In genomic region chr12:91928501-91928900, GRCh38 we compare ENCODE assay signal across 18 cellular contexts.
DNase-seq lines count a peak whose midpoint lies in the region; ATAC-seq, FAIRE-seq and TF ChIP-seq lines count a peak whose summit lies in the region.
"Had no signal": no experiment of that assay in that cellular context is flagged by ENCODE, and none has a peak within 500 bp of the region (broad histone marks: within the 10 kb centered on the region; RNA-seq: fewer than 3 reads in every experiment).

No MANE protein-coding gene starts in this region.

- 17% methylated on average over 2 of the region's 2 CpGs for WGBS in GM12878 (ENCODE audit: insufficient coverage, insufficient replicate concordance, low lambda C conversion rate, missing lambda C conversion rate)
- 100% methylated on average over 1 of the region's 2 CpGs for WGBS in mesenchymal stem cell

- FAIRE-seq in GM12878 (lab: Jason Lieb, UNC), result peak; percentile 59
- FAIRE-seq: D721Med, GM12891, GM18507 had no signal

- H3K27me3 ChIP-seq in GM12878 (replicated peaks in 1 of 2; ENCODE audit: control insufficient read depth in 2 of 2, insufficient read depth in 2 of 2, low read length in 1 of 2), result no peaks in the 10 kb centered on the region
- no peaks in the 10 kb centered on the region for H3K27me3 ChIP-seq in mesenchymal stem cell (ENCODE audit: control insufficient read depth in 1 of 2, insufficient read depth in 1 of 2, low read length in 2 of 2)

- DNase-seq in GM12878 (ENCODE audit: low read depth, low spot score) (no peak), mesenchymal stem cell (no peak), renal cortical epithelial cell (ENCODE audit: low read depth) (peak; percentile 58), Kasumi-1 (lab: John Stamatoyannopoulos, UW) (no peak)
- DNase-seq in activated T-cell treated with anti-CD3 and anti-CD28 coated beads, Interleukin-2, amount 50 U/mL, for 1 hour, result no peak
- DNase-seq: CD4-positive, alpha-beta T cell; CD8-positive, alpha-beta memory T cell; DMS 273 treated with DMSO at 0.1 percent for 48 hours; DMS79; EL; GDM1; H9 had no signal

- no peak for ATAC-seq in GM12878
- no peak for ATAC-seq in HG03378 (IDR thresholded peaks at IDR 0.05; ENCODE audit: unreplicated experiment)
- ATAC-seq: GM23338, HCT116 had no signal

- peak overlapping the region; percentile 12 for H4K8ac ChIP-seq in mesenchymal stem cell (ENCODE audit: low read length)

- H3K79me2 ChIP-seq in GM12878 (ENCODE audit: control insufficient read depth, insufficient read depth, low read length), result no peaks in the 10 kb centered on the region

- no peak overlapping the region for H3K4ac ChIP-seq in mesenchymal stem cell (ENCODE audit: low read depth in 1 of 2, low read length in 2 of 2)

- H2BK15ac ChIP-seq in mesenchymal stem cell (ENCODE audit: low read depth, poor library complexity, severe bottlenecking), result no peak overlapping the region

- no peak overlapping the region for H2BK120ac ChIP-seq in mesenchymal stem cell (ENCODE audit: low read depth, low read length)

- peak overlapping the region in 1 of 2 experiments; percentile 82 for H2BK12ac ChIP-seq in mesenchymal stem cell (ENCODE audit: low read length in 2 of 2)

- in situ Hi-C loops in GM12878 (cut with MboI), result no loop called here

- no peak for TF ChIP-seq CTCF in GM12878 (IDR thresholded peaks at IDR 0.05 in 2 of 3, conservative IDR thresholded peaks at IDR 0.05 in 1 of 3; ENCODE audit: control insufficient read depth in 2 of 3, extremely low read depth in 1 of 3, insufficient read depth in 1 of 3, low read depth in 3 of 3, low read length in 3 of 3)

- no peak overlapping the region for H2AFZ ChIP-seq in GM12878 (ENCODE audit: control insufficient read depth, low read depth, low read length)
- no peak overlapping the region for H2AFZ ChIP-seq in mesenchymal stem cell (ENCODE audit: low read depth, low read length)
- H2AFZ ChIP-seq: GM23338 had no signal

- no peak for TF ChIP-seq EP300 in GM12878 (IDR thresholded peaks at IDR 0.05; ENCODE audit: borderline replicate concordance in 1 of 2, control insufficient read depth in 1 of 2, low read depth in 2 of 2, low read length in 2 of 2)

- no peak overlapping the region for H4K91ac ChIP-seq in mesenchymal stem cell (ENCODE audit: low read length)

- RAD21 ChIA-PET in GM12878 (lab: Charles Lee; ENCODE audit: unreplicated experiment), result no interaction called here

- no TSS peak for BruUV-seq in GM12878 (replicated peaks; lab: Mats Ljungman, UMichigan)

- no peak overlapping the region for H3K14ac ChIP-seq in mesenchymal stem cell (ENCODE audit: low read length in 2 of 2)

- H2BK5ac ChIP-seq in mesenchymal stem cell (ENCODE audit: low read depth, low read length, poor library complexity, severe bottlenecking), result no peak overlapping the region

- H3K9me3 ChIP-seq in GM12878 (replicated peaks; ENCODE audit: control insufficient read depth, insufficient read depth, low read length), result no peaks in the 10 kb centered on the region; the same call in 2 of the 3 replicates
- H3K9me3 ChIP-seq in mesenchymal stem cell (ENCODE audit: control insufficient read depth, low read length), result no peaks in the 10 kb centered on the region

- H3K4me1 ChIP-seq in GM12878 (ENCODE audit: control insufficient read depth, insufficient read depth, low read length) (no peaks in the 10 kb centered on the region), mesenchymal stem cell (ENCODE audit: control insufficient read depth, insufficient read depth, low read depth, low read length) (no peaks in the 10 kb centered on the region)

- no peak overlapping the region for H3K23ac ChIP-seq in mesenchymal stem cell (ENCODE audit: low read length in 2 of 2)

- peak overlapping the region in 1 of 2 experiments; percentile 18 for H3K18ac ChIP-seq in mesenchymal stem cell (ENCODE audit: low read depth in 1 of 2, low read length in 2 of 2)

- SMC1A ChIA-PET in GM12878 (lab: Charles Lee; ENCODE audit: uncharacterized antibody, unreplicated experiment), result no interaction called here

- H4K20me1 ChIP-seq in GM12878 (ENCODE audit: control insufficient read depth, insufficient read depth), result no peaks in the 10 kb centered on the region

- POLR2A ChIA-PET in GM12878 (lab: Charles Lee), result no interaction called here

- intact Hi-C loops in GM12878 (cut with micrococcal nuclease; ENCODE audit: unreplicated experiment), result no loop called here

- TF ChIP-seq POLR2A in GM12878 (IDR thresholded peaks at IDR 0.05; ENCODE audit: low read depth, low read length), result no peak

- no peak for TF ChIP-seq RAD21 in GM12878 (IDR thresholded peaks at IDR 0.05; ENCODE audit: insufficient read depth, low read depth, low read length)

- H3K27ac ChIP-seq in GM12878 (ENCODE audit: control insufficient read depth, insufficient read depth) (no peak overlapping the region), mesenchymal stem cell (ENCODE audit: low read length, poor library complexity, severe bottlenecking) (no peak overlapping the region)

- H3K79me1 ChIP-seq in mesenchymal stem cell (replicated peaks; ENCODE audit: low read length, poor library complexity, severe bottlenecking), result no peaks in the 10 kb centered on the region

- no peak overlapping the region for H3K4me2 ChIP-seq in GM12878 (ENCODE audit: control insufficient read depth, insufficient read depth)
- no peak overlapping the region for H3K4me2 ChIP-seq in mesenchymal stem cell (ENCODE audit: low read length, poor library complexity, severe bottlenecking)
- H3K4me2 ChIP-seq: GM23338 had no signal

- CTCF ChIA-PET in GM12878 (lab: Yijun Ruan, JAX), result no interaction called here

- H3K9ac ChIP-seq in GM12878 (ENCODE audit: control insufficient read depth, insufficient read depth, low read length), result no peak overlapping the region
- H3K9ac ChIP-seq in mesenchymal stem cell (ENCODE audit: low read length), result no peak overlapping the region

- H3K36me3 ChIP-seq in GM12878 (ENCODE audit: control insufficient read depth in 2 of 2, insufficient read depth in 2 of 2, low read length in 1 of 2) (no peaks in the 10 kb centered on the region), mesenchymal stem cell (ENCODE audit: control insufficient read depth in 1 of 2, insufficient read depth in 2 of 2, low read depth in 1 of 2, low read length in 2 of 2) (no peaks in the 10 kb centered on the region)

- H2AK5ac ChIP-seq in mesenchymal stem cell (ENCODE audit: low read length, severe bottlenecking), result no peak overlapping the region

- H3K4me3 ChIP-seq in GM12878, result no peak overlapping the region
- H3K4me3 ChIP-seq in mesenchymal stem cell (ENCODE audit: insufficient read depth in 1 of 2, low read depth in 1 of 2, low read length in 2 of 2), result no peak overlapping the region
- H3K4me3 ChIP-seq: GM23338 had no signal

TF ChIP-seq in GM12878, 131 proteins besides CTCF, POLR2A, EP300 and RAD21:
- TF ChIP-seq BRCA1 (IDR thresholded peaks at IDR 0.05; ENCODE audit: low read depth, low read length), result no peak
- TF ChIP-seq NRF1 (conservative IDR thresholded peaks at IDR 0.05; ENCODE audit: low read depth, low read length), result no peak
- TF ChIP-seq SIX5 (IDR thresholded peaks at IDR 0.05; ENCODE audit: low read depth, low read length, severe bottlenecking), result no peak
